1 cellular context compared by ENCODE assay signal in genomic region chr1:58816072-58816746, GRCh38.
A peak's percentile ranks its signal among the peaks of the same experiment; 100 is the strongest.
TF ChIP-seq lines count a peak whose summit lies in the region.

No MANE protein-coding gene starts in this region.

TF ChIP-seq in K562, 482 proteins besides CTCF, POLR2A, EP300 and RAD21 (continued from another document):
- no peak for TF ChIP-seq ZNF75A (CRISPR knock-in tag; IDR thresholded peaks at IDR 0.05)
- TF ChIP-seq IRF2 (CRISPR knock-in tag; IDR thresholded peaks at IDR 0.05): no peak
- no peak for TF ChIP-seq CHD1 (IDR thresholded peaks at IDR 0.05; ENCODE audit: low read length)
- TF ChIP-seq ZNF79 (CRISPR knock-in tag; IDR thresholded peaks at IDR 0.05; ENCODE audit: low read depth): no peak
- no peak for TF ChIP-seq ILK (tag; IDR thresholded peaks at IDR 0.05; ENCODE audit: borderline replicate concordance, low read depth)
- peak; percentile 55 for TF ChIP-seq TAF9B (IDR thresholded peaks at IDR 0.05; ENCODE audit: partially characterized antibody)
- no peak for TF ChIP-seq GTF3C2 (IDR thresholded peaks at IDR 0.05; ENCODE audit: borderline replicate concordance, extremely low read depth, insufficient read length)
- TF ChIP-seq ZNF197 (CRISPR knock-in tag; IDR thresholded peaks at IDR 0.05; ENCODE audit: low read depth): peak; percentile 84
- no peak for TF ChIP-seq PTTG1 (tag; IDR thresholded peaks at IDR 0.05; ENCODE audit: low read depth)
- no peak for TF ChIP-seq DEAF1 (CRISPR knock-in tag; IDR thresholded peaks at IDR 0.05)
- peak; percentile 95 to 99; a peak in 3 of 4 replicates for TF ChIP-seq UBTF (IDR thresholded peaks at IDR 0.05; ENCODE audit: borderline replicate concordance in 1 of 2, low read depth in 2 of 2, low read length in 2 of 2)
- no peak for TF ChIP-seq ZC3H8 (IDR thresholded peaks at IDR 0.05)
- peak; percentile 92 for TF ChIP-seq RBFOX2 (IDR thresholded peaks at IDR 0.05; ENCODE audit: low read depth, low read length)
- peak; percentile 89 for TF ChIP-seq ELF2 (CRISPR knock-in tag; IDR thresholded peaks at IDR 0.05)
- TF ChIP-seq NFE2 (IDR thresholded peaks at IDR 0.05; ENCODE audit: low read depth): no peak
- TF ChIP-seq ZNF740 (CRISPR knock-in tag; IDR thresholded peaks at IDR 0.05): no peak
- no peak for TF ChIP-seq ZNF740 (tag; IDR thresholded peaks at IDR 0.05)
- no peak for TF ChIP-seq RHOXF2B (CRISPR knock-in tag; conservative IDR thresholded peaks at IDR 0.05)
- peak; percentile 76 for TF ChIP-seq GATA2 (CRISPR knock-in tag; IDR thresholded peaks at IDR 0.05)
- TF ChIP-seq TEAD1 (CRISPR knock-in tag; IDR thresholded peaks at IDR 0.05): no peak
- no peak for TF ChIP-seq PRDM10 (IDR thresholded peaks at IDR 0.05; ENCODE audit: partially characterized antibody)
- TF ChIP-seq PHB2 (IDR thresholded peaks at IDR 0.05; ENCODE audit: low read depth): no peak
- TF ChIP-seq ZNF696 (CRISPR knock-in tag; conservative IDR thresholded peaks at IDR 0.05): no peak
- TF ChIP-seq CHD2 (IDR thresholded peaks at IDR 0.05; ENCODE audit: low read depth, low read length): no peak
- no peak for TF ChIP-seq NCOA6 (IDR thresholded peaks at IDR 0.05)
- no peak for TF ChIP-seq COPS2 (conservative IDR thresholded peaks at IDR 0.05)
- peak; percentile 38; the same call in 1 of the 2 replicates for TF ChIP-seq KLF1 (tag; IDR thresholded peaks at IDR 0.05)
- TF ChIP-seq STAG1 (CRISPR knock-in tag; IDR thresholded peaks at IDR 0.05; ENCODE audit: borderline replicate concordance): no peak
- TF ChIP-seq E2F5 (CRISPR knock-in tag; IDR thresholded peaks at IDR 0.05): no peak
- no peak for TF ChIP-seq PREB (CRISPR knock-in tag; IDR thresholded peaks at IDR 0.05)
- no peak for TF ChIP-seq ZNF830 (CRISPR knock-in tag; IDR thresholded peaks at IDR 0.05)
- TF ChIP-seq BMI1 (IDR thresholded peaks at IDR 0.05; ENCODE audit: low read length): no peak
- no peak for TF ChIP-seq ZNF280A (IDR thresholded peaks at IDR 0.05; ENCODE audit: low read depth, partially characterized antibody)
- no peak for TF ChIP-seq RERE (CRISPR knock-in tag; IDR thresholded peaks at IDR 0.05; ENCODE audit: borderline replicate concordance)
- TF ChIP-seq ZC3H11A (IDR thresholded peaks at IDR 0.05; ENCODE audit: low read depth, low read length): no peak
- TF ChIP-seq SIX5 (IDR thresholded peaks at IDR 0.05; ENCODE audit: borderline replicate concordance in 1 of 2, insufficient read depth in 1 of 2, low read depth in 1 of 2, low read length in 2 of 2): no peak
- TF ChIP-seq TRIM28 (IDR thresholded peaks at IDR 0.05): no peak
- TF ChIP-seq ELK3 (CRISPR knock-in tag; IDR thresholded peaks at IDR 0.05): 0 out of 2 replicates have a peak, but pooled peaks have one; percentile 33
- no peak for TF ChIP-seq CEBPB (tag; IDR thresholded peaks at IDR 0.05)
- 0 out of 2 replicates have a peak, but pooled peaks have one; percentile 26 for TF ChIP-seq MECOM (CRISPR knock-in tag; IDR thresholded peaks at IDR 0.05)
- TF ChIP-seq FOSL1 (tag; conservative IDR thresholded peaks at IDR 0.05): no peak; the same call in 1 of the 2 replicates
